8 cellular contexts compared by ENCODE assay signal in the genomic region with DNA sequence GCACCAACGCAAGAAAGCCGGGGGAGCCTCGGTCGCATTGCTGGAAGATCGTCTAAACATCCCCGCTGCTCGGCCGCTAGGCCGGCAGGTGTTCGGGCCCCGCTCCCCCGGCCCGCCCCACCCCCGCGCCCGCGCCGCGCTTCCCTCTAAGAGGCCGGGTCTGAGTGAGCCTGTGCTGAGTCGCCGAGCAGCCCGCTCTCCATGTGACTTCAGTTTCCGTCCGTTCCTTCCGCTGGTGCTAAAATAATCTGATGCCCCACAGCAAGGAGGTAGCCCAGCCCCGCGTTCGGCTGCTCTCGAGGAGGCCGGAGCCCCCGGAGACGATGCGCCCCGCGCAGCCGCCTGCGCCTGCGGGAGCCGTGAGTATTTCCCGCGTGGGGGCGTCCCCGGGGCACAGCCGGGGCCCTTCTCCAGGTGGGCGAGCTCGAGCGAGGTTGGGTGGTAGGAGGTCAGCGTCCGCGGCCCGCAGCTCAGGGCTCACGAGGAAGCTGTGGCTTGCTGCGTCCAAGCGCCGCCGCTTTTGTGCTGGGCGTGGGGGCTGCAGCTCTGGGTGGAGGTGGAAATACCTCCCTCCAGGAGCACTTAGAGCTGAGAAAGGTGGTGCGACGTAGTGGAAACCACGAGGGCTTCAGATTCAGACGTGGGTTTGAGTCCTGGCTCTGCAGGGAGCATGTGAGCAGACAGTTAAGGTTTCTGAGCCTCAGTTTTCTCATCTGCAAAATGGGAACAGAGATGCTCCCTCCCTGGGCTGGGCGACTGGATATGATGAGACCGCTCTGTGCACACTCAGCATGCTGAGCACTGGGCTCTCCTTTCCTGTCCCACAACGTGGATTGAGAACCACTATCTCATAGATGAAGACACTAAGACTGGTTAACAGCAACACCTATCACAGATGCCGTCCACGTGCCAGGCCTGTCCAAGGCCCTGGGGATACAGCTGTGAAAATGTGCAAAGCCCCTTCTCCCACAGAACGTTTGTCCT. TPM values are rescaled to one million over a fixed set of nuclear protein-coding genes. Genes with fewer than 3 reads are reported as not detected.
DNase-seq lines count a peak whose midpoint lies in the region; ATAC-seq and TF ChIP-seq lines count a peak whose summit lies in the region.

A gene (plus strand): TSS at position 178 of the 984 bp plus-strand sequence. CDS start 14,846 bp downstream, outside the sequence.

- H4K91ac ChIP-seq in trophoblast cell (ENCODE audit: low read depth, low read length) = no peak within 1 kb of the TSS

- H3K23ac ChIP-seq in trophoblast cell (ENCODE audit: low read length) = no peak within 1 kb of the TSS

- H3K9me3 Mint-ChIP-seq in activated naive CD4-positive, alpha-beta T cell treated with anti-CD3 and anti-CD28 coated beads for 36 hours = no peaks in the 10 kb centered on the region

- H4K8ac ChIP-seq in trophoblast cell (ENCODE audit: low read depth, low read length) = peak within 1 kb of the TSS; percentile 8

- peaks cover 8% of the 10 kb centered on the region for H3K36me3 Mint-ChIP-seq in activated naive CD4-positive, alpha-beta T cell treated with anti-CD3 and anti-CD28 coated beads for 36 hours (ENCODE audit: low read depth)

- no peak within 1 kb of the TSS for H2BK5ac ChIP-seq in trophoblast cell (ENCODE audit: low read depth, low read length, poor library complexity)

- no peaks in the 10 kb centered on the region for H3K9me3 ChIP-seq in trophoblast cell (ENCODE audit: insufficient read depth, low read depth, low read length)
- no peaks in the 10 kb centered on the region for H3K9me3 ChIP-seq in upper lobe of left lung

- H3K79me2 ChIP-seq in trophoblast cell (ENCODE audit: control insufficient read depth, insufficient read depth, low read length, poor library complexity) = no peaks in the 10 kb centered on the region

- no peaks in the 10 kb centered on the region for H3K27me3 ChIP-seq in HL-60 (ENCODE audit: insufficient read depth, poor library complexity, severe bottlenecking)
- peaks cover 13% of the 10 kb centered on the region for H3K27me3 ChIP-seq in trophoblast cell (ENCODE audit: insufficient read depth, low read length)
- no peaks in the 10 kb centered on the region for H3K27me3 ChIP-seq in upper lobe of left lung

- peak within 1 kb of the TSS; percentile 82 for H3K27ac Mint-ChIP-seq in activated naive CD4-positive, alpha-beta T cell treated with anti-CD3 and anti-CD28 coated beads for 36 hours

- peak within 1 kb of the TSS; percentile 8 for H2AFZ ChIP-seq in trophoblast cell (ENCODE audit: insufficient read depth, low read length, poor library complexity)

- H3K4me1 Mint-ChIP-seq in activated naive CD4-positive, alpha-beta T cell treated with anti-CD3 and anti-CD28 coated beads for 36 hours (ENCODE audit: low read depth) = peaks cover 47% of the 10 kb centered on the region

- H2BK12ac ChIP-seq in trophoblast cell (ENCODE audit: low read length) = no peak within 1 kb of the TSS

- no peak within 1 kb of the TSS for H3K14ac ChIP-seq in trophoblast cell (ENCODE audit: low read length)

- no peak within 1 kb of the TSS for H2BK120ac ChIP-seq in trophoblast cell (ENCODE audit: insufficient read depth, low read length, poor library complexity)

- peak within 1 kb of the TSS; percentile 75 for H3K4me2 ChIP-seq in trophoblast cell (ENCODE audit: low read length)

- H4K12ac ChIP-seq in trophoblast cell (ENCODE audit: low read depth, low read length) = no peak within 1 kb of the TSS

- peak; percentile 38 for DNase-seq in AG08395 (ENCODE audit: low spot score)
- peak; percentile 88 to 90 for DNase-seq in HL-60 (ENCODE audit: low read depth in 1 of 2, low spot score in 1 of 2)
- DNase-seq in activated naive CD4-positive, alpha-beta T cell treated with anti-CD3 and anti-CD28 coated beads for 36 hours = peak; percentile 77
- peak in 41 of 42 donors; percentile 17 to 75 (median 56) for DNase-seq in head of caudate nucleus
- DNase-seq in trophoblast cell = peak in 1 of 2 donors; percentile 39
- DNase-seq in upper lobe of left lung = peak; percentile 84 to 93

- no peaks in the 10 kb centered on the region for H3K79me1 ChIP-seq in trophoblast cell (ENCODE audit: low read length)

- intact Hi-C loops in activated naive CD4-positive, alpha-beta T cell treated with anti-CD3 and anti-CD28 coated beads for 36 hours (cut with micrococcal nuclease) = loop anchor here (1.0 kb wide), 1 partner anchor 71 kb away; no protein-coding TSS in a partner anchor
- intact Hi-C loops in head of caudate nucleus (cut with DNase I) = no loop called here

- ATAC-seq in upper lobe of left lung (ENCODE audit: low FRiP score in 2 of 2) = peak; percentile 75 to 93

- H3K18ac ChIP-seq in trophoblast cell (ENCODE audit: low read length) = no peak within 1 kb of the TSS

- H3K4me3 Mint-ChIP-seq in activated naive CD4-positive, alpha-beta T cell treated with anti-CD3 and anti-CD28 coated beads for 36 hours = peak within 1 kb of the TSS; percentile 80

- no peak within 1 kb of the TSS for H3K9ac ChIP-seq in trophoblast cell (ENCODE audit: low read length)

- TF ChIP-seq CTCF in HL-60 (IDR thresholded peaks at IDR 0.05; ENCODE audit: insufficient read depth, low read length) = no peak
- TF ChIP-seq CTCF in upper lobe of left lung (IDR thresholded peaks at IDR 0.05) = no peak

- no peak within 1 kb of the TSS for H2AK5ac ChIP-seq in trophoblast cell (ENCODE audit: low read length)

- no peak within 1 kb of the TSS for H3K4ac ChIP-seq in trophoblast cell (ENCODE audit: low read depth, low read length)

- H3K36me3 ChIP-seq in trophoblast cell (ENCODE audit: control insufficient read depth in 1 of 2, insufficient read depth in 2 of 2, low read length in 2 of 2) = no peaks in the 10 kb centered on the region
- no peaks in the 10 kb centered on the region for H3K36me3 ChIP-seq in upper lobe of left lung

- peak within 1 kb of the TSS; percentile 97 for H3K27ac ChIP-seq in HL-60 (replicated peaks)
- H3K27ac ChIP-seq in trophoblast cell (ENCODE audit: low read depth, low read length) = no peak within 1 kb of the TSS
- H3K27ac ChIP-seq in upper lobe of left lung = peak within 1 kb of the TSS; percentile 75 to 91 (median 86)

- WGBS in trophoblast cell (ENCODE audit: extremely low coverage, insufficient coverage, insufficient read length) = no CpG with 5 or more reads among the region's 68 CpGs
- 6 to 22% methylated on average over 16 to 58 of the region's 68 CpGs for WGBS in upper lobe of left lung, 2 donors

- peaks cover 0 to 2% of the 10 kb centered on the region in 2 experiments for H3K4me1 ChIP-seq in trophoblast cell (ENCODE audit: control insufficient read depth in 1 of 2, insufficient read depth in 2 of 2, low read length in 2 of 2)
- peaks cover 21 to 49% (median 34%) of the 10 kb centered on the region in 4 donors for H3K4me1 ChIP-seq in upper lobe of left lung

- H3K4me3 ChIP-seq in HL-60 (replicated peaks; ENCODE audit: insufficient read depth, low read length) (peak within 1 kb of the TSS; percentile 67), trophoblast cell (ENCODE audit: low read depth, low read length) (peak within 1 kb of the TSS; percentile 39), upper lobe of left lung (peak within 1 kb of the TSS; percentile 32 to 68 (median 56))

- CTCF ChIA-PET in activated naive CD4-positive, alpha-beta T cell treated with anti-CD3 and anti-CD28 coated beads for 36 hours (lab: Charles Lee) = interaction anchor here (0.5 to 1.9 kb wide), 6 partner anchors 10 to 519 kb away, joined by 3 to 5 read pairs (median 4); no protein-coding TSS in a partner anchor

- no peak for TF ChIP-seq EP300 in upper lobe of left lung (IDR thresholded peaks at IDR 0.05)

- peak; percentile 74 for TF ChIP-seq POLR2A in GM19099 (IDR thresholded peaks at IDR 0.05; ENCODE audit: extremely low read depth, insufficient read length, low read depth)
- TF ChIP-seq POLR2A in Raji (IDR thresholded peaks at IDR 0.05; ENCODE audit: insufficient read depth, low read depth, low read length) = peak; percentile 61
- peak in 3 of 4 donors; percentile 26 to 80 (median 44) for TF ChIP-seq POLR2A in upper lobe of left lung (IDR thresholded peaks at IDR 0.05)

- H3K27me3 Mint-ChIP-seq in activated naive CD4-positive, alpha-beta T cell treated with anti-CD3 and anti-CD28 coated beads for 36 hours (ENCODE audit: low read depth) = no peaks in the 10 kb centered on the region

RNA-seq across cellular contexts. Expression of the gene that starts here (rescaled TPM):
- 1 to 10 TPM; 8.1 to 9.2 TPM for total RNA-seq in activated naive CD4-positive, alpha-beta T cell treated with anti-CD3 and anti-CD28 coated beads for 36 hours
- polyA plus RNA-seq in trophoblast cell (2013) = 0.01 TPM in 1 of 2 replicates, not detected in the other
- 10 to 100 TPM in 5 of 6 donors, 1 to 10 TPM in 1; 6.5 to 23.2 (median 16.4) TPM for total RNA-seq in upper lobe of left lung
